8 cellular contexts compared by ENCODE assay signal in the genomic region with DNA sequence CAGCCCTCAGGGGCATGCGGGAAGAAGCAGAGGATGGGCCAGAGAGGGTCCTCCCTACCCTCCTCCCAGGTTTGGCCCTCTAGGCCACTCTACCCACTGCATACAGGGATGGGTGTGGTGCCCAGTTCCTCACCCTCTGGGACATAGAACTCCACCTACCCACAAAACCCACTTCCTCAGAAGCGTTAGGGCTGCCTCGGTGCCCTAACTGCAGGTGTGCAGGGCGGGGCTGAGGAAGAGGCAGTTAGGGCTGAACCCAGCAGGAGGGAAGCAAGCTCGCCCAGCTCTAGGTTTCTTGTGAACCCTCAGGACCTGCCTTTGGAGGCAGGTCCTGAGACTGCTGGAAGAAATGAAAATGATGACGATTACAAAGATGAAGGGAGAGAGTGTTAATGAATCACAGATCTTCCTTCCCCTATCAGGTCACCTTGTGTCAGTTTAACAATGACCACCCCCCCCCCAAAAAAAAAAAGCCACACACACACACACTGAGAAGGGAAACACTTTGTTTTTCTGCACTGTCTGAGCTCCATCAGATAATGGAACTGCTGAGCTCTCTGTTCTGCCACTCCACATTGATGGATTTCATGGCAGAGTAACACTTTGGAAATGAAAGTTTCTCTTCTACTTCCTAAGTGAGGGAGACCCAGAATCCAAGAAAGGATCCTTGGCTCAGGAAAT.
DNase-seq lines count a peak whose midpoint lies in the region; ATAC-seq and TF ChIP-seq lines count a peak whose summit lies in the region.

No MANE protein-coding gene starts in this region.

- peak; percentile 11 for DNase-seq in ELF-1 (ENCODE audit: low read depth, low spot score)
- DNase-seq in NOMO-1 (lab: John Stamatoyannopoulos, UW; ENCODE audit: unreplicated experiment in 2 of 2) = peak; percentile 67 to 74
- DNase-seq in activated naive CD4-positive, alpha-beta T cell treated with anti-CD3 and anti-CD28 coated beads, Interleukin-2, amount 50 U/mL, for 16 hours = peak; percentile 45
- DNase-seq in stimulated activated CD4-positive, alpha-beta T cell treated with anti-CD3 and anti-CD28 coated beads, Interleukin-4, amount 100 ng/mL, for 24 hours = peak; percentile 51
- no peak for DNase-seq in smooth muscle cell (lab: John Stamatoyannopoulos, UW; ENCODE audit: unreplicated experiment)
- DNase-seq in pons (ENCODE audit: low spot score) = no peak
- no peak for DNase-seq in NCI-H345 treated with DMSO at 0.1 percent for 48 hours (lab: John Stamatoyannopoulos, UW; ENCODE audit: unreplicated experiment)

- no peaks in the 10 kb centered on the region for H3K9me3 ChIP-seq in smooth muscle cell (replicated peaks; ENCODE audit: low read depth)

- no peak overlapping the region for H3K9ac ChIP-seq in smooth muscle cell (ENCODE audit: low read depth)

- H3K4me1 ChIP-seq in smooth muscle cell (ENCODE audit: low read depth) = peaks cover 15% of the 10 kb centered on the region

- no peaks in the 10 kb centered on the region for H3K27me3 ChIP-seq in smooth muscle cell (ENCODE audit: low read depth)

- H3K79me2 ChIP-seq in smooth muscle cell (ENCODE audit: low read depth) = no peaks in the 10 kb centered on the region

- peak; percentile 80 for ATAC-seq in GM21825 (IDR thresholded peaks at IDR 0.05; ENCODE audit: unreplicated experiment)

- H3K4me3 ChIP-seq in smooth muscle cell = no peak overlapping the region

- no peaks in the 10 kb centered on the region for H4K20me1 ChIP-seq in smooth muscle cell (ENCODE audit: low read depth)

- H3K27ac ChIP-seq in smooth muscle cell (ENCODE audit: low read depth) = no peak overlapping the region

- H3F3A ChIP-seq in smooth muscle cell (ENCODE audit: low read depth) = no peaks in the 10 kb centered on the region

- H3K36me3 ChIP-seq in smooth muscle cell (ENCODE audit: low read depth) = no peaks in the 10 kb centered on the region

- no peak for TF ChIP-seq CTCF in smooth muscle cell (IDR thresholded peaks at IDR 0.05; ENCODE audit: borderline replicate concordance, insufficient read depth, poor library complexity, severe bottlenecking)

- no peak overlapping the region for H3K4me2 ChIP-seq in smooth muscle cell

- WGBS in smooth muscle cell (ENCODE audit: low lambda C conversion rate) = 75% methylated on average over 6 of the region's 6 CpGs

- no peak overlapping the region for H2AFZ ChIP-seq in smooth muscle cell (ENCODE audit: low read depth)

Comparison
In these comparisons a context has a peak if more than half of its experiments do, and no peak if none do; other contexts are left out.
1. DNase-seq: peak in ELF-1 (single experiment), NOMO-1 (2 of 2), activated naive CD4-positive, alpha-beta T cell treated with anti-CD3 and anti-CD28 coated beads, Interleukin-2, amount 50 U/mL, for 16 hours (single experiment) and stimulated activated CD4-positive, alpha-beta T cell treated with anti-CD3 and anti-CD28 coated beads, Interleukin-4, amount 100 ng/mL, for 24 hours (single experiment); none in smooth muscle cell (single experiment), pons (single experiment) and NCI-H345 treated with DMSO at 0.1 percent for 48 hours (single experiment).